17 cellular contexts compared by ENCODE assay signal in the genomic region with DNA sequence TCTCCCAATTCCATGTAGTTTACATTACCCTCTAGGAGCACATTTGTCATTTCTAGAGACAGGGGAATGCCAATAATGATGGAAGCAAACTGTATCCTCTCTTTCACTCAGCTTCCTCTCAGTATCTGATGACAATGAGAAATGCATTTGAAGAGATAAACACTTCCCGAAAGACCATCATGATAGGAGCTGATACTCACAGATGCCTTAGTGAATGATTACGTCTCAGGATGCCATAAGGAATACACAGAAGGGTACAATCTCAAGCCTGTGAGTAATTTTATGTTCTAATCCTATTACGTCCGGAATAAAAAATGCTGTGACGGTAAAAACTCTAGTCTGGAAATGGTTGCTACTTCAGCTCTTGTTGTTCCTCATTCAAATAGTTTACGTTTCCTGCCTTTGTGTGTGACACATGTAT.
DNase-seq lines count a peak whose midpoint lies in the region; ATAC-seq, FAIRE-seq and TF ChIP-seq lines count a peak whose summit lies in the region.
"Had no signal": no experiment of that assay in that cellular context is flagged by ENCODE, and none has a peak within 500 bp of the region (broad histone marks: within the 10 kb centered on the region; RNA-seq: fewer than 3 reads in every experiment).

No MANE protein-coding gene starts in this region.

- H3K36me3 ChIP-seq in H1 (ENCODE audit: control insufficient read depth in 2 of 4, insufficient read depth in 4 of 4, low read length in 3 of 4), result no peaks in the 10 kb centered on the region
- H3K36me3 ChIP-seq in neural progenitor cell, result no peaks in the 10 kb centered on the region
- H3K36me3 ChIP-seq: BLaER1 had no signal

- no peak overlapping the region for H3K4me2 ChIP-seq in H1 (ENCODE audit: insufficient read depth in 1 of 2, low read depth in 2 of 2, low read length in 2 of 2)
- no peak overlapping the region for H3K4me2 ChIP-seq in neural progenitor cell
- H3K4me2 ChIP-seq: BLaER1, PC-9 had no signal

- H3K27ac Mint-ChIP-seq in neural progenitor cell, result no peak overlapping the region

- no peak overlapping the region for H4K91ac ChIP-seq in H1 (replicated peaks; ENCODE audit: insufficient read length, low read length)

- no peak overlapping the region for H4K5ac ChIP-seq in H1 (ENCODE audit: insufficient read length, low read depth, low read length)

- no peak for ATAC-seq in GM19328 (IDR thresholded peaks at IDR 0.05; ENCODE audit: unreplicated experiment)
- ATAC-seq: SK-N-SH treated with all-trans-retinoic acid at 6 μM for 48 hours had no signal

- H3K9me3 Mint-ChIP-seq in neural progenitor cell, result peaks cover 12% of the 10 kb centered on the region

- no peak overlapping the region for H3K9ac ChIP-seq in H1 (replicated peaks in 1 of 4; ENCODE audit: extremely low read depth in 1 of 4, low read depth in 3 of 4, low read length in 3 of 4)
- no peak overlapping the region for H3K9ac ChIP-seq in neural progenitor cell
- H3K9ac ChIP-seq: BLaER1 had no signal

- H3K27ac ChIP-seq in H1 (ENCODE audit: low read depth, low read length) (no peak overlapping the region), neural progenitor cell (no peak overlapping the region)
- H3K27ac ChIP-seq: 22Rv1, BLaER1, PC-9 had no signal

- H4K8ac ChIP-seq in H1 (ENCODE audit: extremely low read depth, insufficient read depth, low read length), result no peak overlapping the region

- no peak for TF ChIP-seq EP300 in H1 (IDR thresholded peaks at IDR 0.05; ENCODE audit: borderline replicate concordance in 1 of 2, low read depth in 2 of 2, low read length in 2 of 2)

- H3K36me3 Mint-ChIP-seq in neural progenitor cell, result peaks cover 3% of the 10 kb centered on the region

- H2BK12ac ChIP-seq in H1 (ENCODE audit: low read depth, low read length), result no peak overlapping the region

- H3K27me3 Mint-ChIP-seq in neural progenitor cell (ENCODE audit: insufficient read depth, low read depth), result peaks cover 5% of the 10 kb centered on the region

- no peak overlapping the region for H2BK20ac ChIP-seq in H1 (ENCODE audit: low read length)

- POLR2A ChIA-PET in H1 (lab: Charles Lee; ENCODE audit: partially characterized antibody), result no interaction called here

- H3K4me3 Mint-ChIP-seq in neural progenitor cell, result no peak overlapping the region

- no peaks in the 10 kb centered on the region for H3K79me2 ChIP-seq in H1 (ENCODE audit: control insufficient read depth in 1 of 2, insufficient read depth in 2 of 2, low read length in 2 of 2)
- H3K79me2 ChIP-seq in neural progenitor cell (ENCODE audit: low read depth), result no peaks in the 10 kb centered on the region

- TF ChIP-seq POLR2A in H1 (IDR thresholded peaks at IDR 0.05; ENCODE audit: control extremely low read depth in 1 of 2, low read depth in 2 of 2, low read length in 2 of 2), result no peak

- 93% methylated on average over 6 of the region's 6 CpGs; no CpG with 5 or more reads in 1 of the 2 experiments for WGBS in H1 (ENCODE audit: extremely low coverage in 1 of 2, insufficient coverage in 1 of 2, insufficient read length in 1 of 2, insufficient replicate concordance in 2 of 2, low coverage in 1 of 2, low lambda C conversion rate in 2 of 2, missing lambda C conversion rate in 1 of 2), 2 experiments

- H3K9me3 ChIP-seq in H1 (ENCODE audit: insufficient read depth in 2 of 2, low read depth in 1 of 2, low read length in 1 of 2) (no peaks in the 10 kb centered on the region), neural progenitor cell (ENCODE audit: low read depth) (no peaks in the 10 kb centered on the region)
- H3K9me3 ChIP-seq: BLaER1 had no signal

- no peak overlapping the region for H3K23ac ChIP-seq in H1 (ENCODE audit: insufficient read length)

- TF ChIP-seq RAD21 in H1 (IDR thresholded peaks at IDR 0.05 in 1 of 2, conservative IDR thresholded peaks at IDR 0.05 in 1 of 2; ENCODE audit: low read depth in 2 of 2, low read length in 2 of 2), result no peak

- CTCF ChIA-PET in H1 (lab: Charles Lee; ENCODE audit: partially characterized antibody), result interaction anchor here (0.9 to 1.4 kb wide), 2 partner anchors 13 to 49 kb away, joined by 3 to 4 read pairs; no protein-coding TSS in a partner anchor

- no peak for TF ChIP-seq CTCF in H1 (IDR thresholded peaks at IDR 0.05; ENCODE audit: control extremely low read depth in 1 of 3, insufficient read depth in 1 of 3, low read depth in 1 of 3, low read length in 3 of 3)
- no peak for TF ChIP-seq CTCF in neural progenitor cell (IDR thresholded peaks at IDR 0.05)

- H3K14ac ChIP-seq in H1 (ENCODE audit: insufficient read length), result no peak overlapping the region

- H3K27me3 ChIP-seq in H1 (replicated peaks in 1 of 4; ENCODE audit: control insufficient read depth in 3 of 4, extremely low read depth in 1 of 4, insufficient read depth in 3 of 4, low read length in 3 of 4), result no peaks in the 10 kb centered on the region
- no peaks in the 10 kb centered on the region for H3K27me3 ChIP-seq in neural progenitor cell
- H3K27me3 ChIP-seq: BLaER1 had no signal

- H3K4me1 Mint-ChIP-seq in neural progenitor cell, result peaks cover 4% of the 10 kb centered on the region

- no peak for FAIRE-seq in H1 (lab: Jason Lieb, UNC)
- FAIRE-seq: GM19239 had no signal

- H2AK5ac ChIP-seq in H1 (ENCODE audit: low read depth, low read length), result no peak overlapping the region

- H3K79me1 ChIP-seq in H1 (ENCODE audit: low read depth, low read length), result no peaks in the 10 kb centered on the region

- H4K20me1 ChIP-seq in H1 (replicated peaks in 1 of 2; ENCODE audit: control insufficient read depth in 1 of 2, insufficient read depth in 2 of 2, low read length in 2 of 2), result no peaks in the 10 kb centered on the region
- H4K20me1 ChIP-seq in neural progenitor cell (ENCODE audit: low read depth), result no peaks in the 10 kb centered on the region
- H4K20me1 ChIP-seq: BLaER1 had no signal

- no peak overlapping the region for H3K18ac ChIP-seq in H1 (ENCODE audit: extremely low read depth, low read length)

- no peak overlapping the region for H2BK15ac ChIP-seq in H1 (ENCODE audit: low read length)

- DNase-seq in DMS153 (lab: John Stamatoyannopoulos, UW), result peak; percentile 27
- DNase-seq in DMS153 treated with DMSO at 0.1 percent for 48 hours (lab: John Stamatoyannopoulos, UW; ENCODE audit: unreplicated experiment), result no peak
- peak; percentile 41 to 42 for DNase-seq in SHP77 (lab: John Stamatoyannopoulos, UW)
- DNase-seq in H1 (ENCODE audit: low read depth in 1 of 2, low spot score in 2 of 2), result no peak
- DNase-seq in neural progenitor cell (ENCODE audit: low spot score), result no peak
- DNase-seq in nucleus accumbens (lab: John Stamatoyannopoulos, UW), result no peak
- DNase-seq in GM19238 (ENCODE audit: insufficient read length, low spot score), result no peak
- DNase-seq: DMS 273 treated with DMSO at 0.1 percent for 48 hours, NCI-H146, NCI-H2081 treated with DMSO at 0.1 percent for 48 hours, NCI-H226, PC-9 had no signal

- no peak overlapping the region for H3K4ac ChIP-seq in H1 (replicated peaks; ENCODE audit: insufficient read length, low read depth, low read length)

- no peak overlapping the region for H2BK5ac ChIP-seq in H1 (ENCODE audit: low read depth, low read length)

- H3K4me3 ChIP-seq in H1 (ENCODE audit: extremely low read depth in 1 of 4, insufficient read depth in 2 of 4, low read depth in 3 of 4, low read length in 4 of 4) (no peak overlapping the region), neural progenitor cell (no peak overlapping the region)
- H3K4me3 ChIP-seq: BLaER1, PC-9 had no signal

- H2AFZ ChIP-seq in H1 (ENCODE audit: low read length) (0 out of 2 replicates have a peak overlapping the region, but pooled peaks have one; percentile 19), neural progenitor cell (replicated peaks) (peak overlapping the region; percentile 5)
- H2AFZ ChIP-seq: PC-9 had no signal

- H3F3A ChIP-seq in neural progenitor cell (ENCODE audit: low read depth), result no peaks in the 10 kb centered on the region

- H3K23me2 ChIP-seq in H1 (ENCODE audit: low read depth, low read length), result no peaks in the 10 kb centered on the region

- H3K4me1 ChIP-seq in H1 (replicated peaks in 1 of 4; ENCODE audit: control insufficient read depth in 3 of 4, insufficient read depth in 4 of 4, low read length in 3 of 4) (no peaks in the 10 kb centered on the region), neural progenitor cell (no peaks in the 10 kb centered on the region)
- H3K4me1 ChIP-seq: BLaER1 had no signal

- no peak overlapping the region for H2BK120ac ChIP-seq in H1 (replicated peaks; ENCODE audit: low read depth, low read length)

- H3K56ac ChIP-seq in H1 (replicated peaks; ENCODE audit: insufficient read length, low read depth, low read length), result no peak overlapping the region

TF ChIP-seq in H1, 55 proteins besides CTCF, POLR2A, EP300 and RAD21:
- TF ChIP-seq TBP (IDR thresholded peaks at IDR 0.05; ENCODE audit: low read depth, low read length), result no peak
- no peak for TF ChIP-seq SP4 (IDR thresholded peaks at IDR 0.05; ENCODE audit: low read length)
- TF ChIP-seq NRF1 (IDR thresholded peaks at IDR 0.05; ENCODE audit: low read depth, low read length), result no peak
- TF ChIP-seq BCL11A (IDR thresholded peaks at IDR 0.05; ENCODE audit: low read depth in 2 of 2, low read length in 2 of 2), result no peak
- no peak for TF ChIP-seq PHF8 (conservative IDR thresholded peaks at IDR 0.05; ENCODE audit: low read depth, low read length)
- no peak for TF ChIP-seq TCF12 (IDR thresholded peaks at IDR 0.05; ENCODE audit: low read depth, low read length)
- TF ChIP-seq TAF7 (optimal IDR thresholded peaks at IDR 0.05; ENCODE audit: borderline replicate concordance, low read depth, low read length), result no peak
- TF ChIP-seq, protein P1, sequence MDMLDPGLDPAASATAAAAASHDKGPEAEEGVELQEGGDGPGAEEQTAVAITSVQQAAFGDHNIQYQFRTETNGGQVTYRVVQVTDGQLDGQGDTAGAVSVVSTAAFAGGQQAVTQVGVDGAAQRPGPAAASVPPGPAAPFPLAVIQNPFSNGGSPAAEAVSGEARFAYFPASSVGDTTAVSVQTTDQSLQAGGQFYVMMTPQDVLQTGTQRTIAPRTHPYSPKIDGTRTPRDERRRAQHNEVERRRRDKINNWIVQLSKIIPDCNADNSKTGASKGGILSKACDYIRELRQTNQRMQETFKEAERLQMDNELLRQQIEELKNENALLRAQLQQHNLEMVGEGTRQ (IDR thresholded peaks at IDR 0.05; ENCODE audit: low read length), result no peak
- no peak for TF ChIP-seq HDAC2 (IDR thresholded peaks at IDR 0.05; ENCODE audit: borderline replicate concordance in 1 of 2, low read depth in 2 of 2, low read length in 2 of 2)
- no peak for TF ChIP-seq NANOG (IDR thresholded peaks at IDR 0.05; ENCODE audit: insufficient read depth, low read depth, low read length, poor library complexity, severe bottlenecking)
- no peak for TF ChIP-seq HDAC6 (IDR thresholded peaks at IDR 0.05; ENCODE audit: low read depth, low read length)
TF ChIP-seq in H1: peak in this region for 0.

Comparison
In these comparisons a context has a peak if more than half of its experiments do, and no peak if none do; other contexts are left out.
1. DNase-seq: peak in DMS153 (single experiment) and SHP77 (2 of 2); none in DMS153 treated with DMSO at 0.1 percent for 48 hours (single experiment), H1 (0 of 2), neural progenitor cell (single experiment), nucleus accumbens (0 of 56) and GM19238 (single experiment).